19 cellular contexts compared by ENCODE assay signal in genomic region chr5:171478946-171479775, GRCh38. TPM values are rescaled to one million over a fixed set of nuclear protein-coding genes. Genes with fewer than 3 reads are reported as not detected.
"Had no signal": no experiment of that assay in that cellular context is flagged by ENCODE, and none has a peak within 500 bp of the region (broad histone marks: within the 10 kb centered on the region; RNA-seq: fewer than 3 reads in every experiment).

No MANE protein-coding gene starts in this region.

- DNase-seq: activated B cell treated with CpG ODN at 0.5 μM for 24 hours; activated CD4-positive, alpha-beta T cell treated with anti-CD3 and anti-CD28 coated beads for 4 hours; activated CD8-positive, alpha-beta memory T cell treated with anti-CD3 and anti-CD28 coated beads, Interleukin-2, amount 50 U/mL, for 4 hours; activated naive CD4-positive, alpha-beta T cell treated with anti-CD3 and anti-CD28 coated beads, Interleukin-2, amount 10 ng/mL, durations not matched to agents 7 days and 5 days; activated T-cell treated with anti-CD3 and anti-CD28 coated beads, Interleukin-2, amount 50 U/mL, for 4 hours; cortex of kidney; gastrocnemius medialis; head of caudate nucleus; immature natural killer cell; kidney glomerular epithelial cell; left ventricle myocardium inferior; naive thymus-derived CD4-positive, alpha-beta T cell; sigmoid colon; stimulated activated CD4-positive, alpha-beta T cell treated with anti-CD3 and anti-CD28 coated beads, Interleukin-4, amount 100 ng/mL, for 4 hours; stimulated activated naive B cell treated with anti-CD40 and anti-IgM and Interleukin-4, amounts not matched to agents 10 μg/mL and 1 μg/mL and 100 μg/mL, for 72 hours; T-helper 9 cell had no signal

- H3K27ac ChIP-seq: breast epithelium, gastrocnemius medialis, left ventricle myocardium inferior, neural progenitor cell, sigmoid colon, thoracic aorta had no signal

- H3K9ac ChIP-seq: neural progenitor cell had no signal

- H3K4me2 ChIP-seq: neural progenitor cell had no signal

- ATAC-seq: activated T-cell treated with anti-CD3 and anti-CD28 coated beads, Interleukin-2, amount 50 U/mL, for 4 hours; gastrocnemius medialis; naive thymus-derived CD4-positive, alpha-beta T cell had no signal

- H3K36me3 Mint-ChIP-seq: activated naive CD4-positive, alpha-beta T cell treated with anti-CD3 and anti-CD28 coated beads, Interleukin-2, amount 10 ng/mL, durations not matched to agents 7 days and 5 days; immature natural killer cell; neural progenitor cell; stimulated activated naive B cell treated with anti-CD40 and anti-IgM and Interleukin-4, amounts not matched to agents 10 μg/mL and 1 μg/mL and 100 μg/mL, for 72 hours had no signal

- H3K4me3 ChIP-seq: breast epithelium, gastrocnemius medialis, left ventricle myocardium inferior, neural progenitor cell, sigmoid colon, thoracic aorta had no signal

- H3K4me3 Mint-ChIP-seq: activated B cell treated with CpG ODN at 0.5 μM for 24 hours; activated naive CD4-positive, alpha-beta T cell treated with anti-CD3 and anti-CD28 coated beads, Interleukin-2, amount 10 ng/mL, durations not matched to agents 7 days and 5 days; activated T-cell treated with anti-CD3 and anti-CD28 coated beads, Interleukin-2, amount 50 U/mL, for 4 hours; neural progenitor cell; stimulated activated naive B cell treated with anti-CD40 and anti-IgM and Interleukin-4, amounts not matched to agents 10 μg/mL and 1 μg/mL and 100 μg/mL, for 72 hours had no signal

- H3K36me3 ChIP-seq: breast epithelium, gastrocnemius medialis, left ventricle myocardium inferior, neural progenitor cell, sigmoid colon, thoracic aorta had no signal

- H3K9me3 ChIP-seq: breast epithelium, gastrocnemius medialis, left ventricle myocardium inferior, sigmoid colon, thoracic aorta had no signal

- H2AFZ ChIP-seq: neural progenitor cell had no signal

- H3K9me3 Mint-ChIP-seq: activated B cell treated with CpG ODN at 0.5 μM for 24 hours; activated naive CD4-positive, alpha-beta T cell treated with anti-CD3 and anti-CD28 coated beads, Interleukin-2, amount 10 ng/mL, durations not matched to agents 7 days and 5 days; activated T-cell treated with anti-CD3 and anti-CD28 coated beads, Interleukin-2, amount 50 U/mL, for 4 hours; immature natural killer cell; neural progenitor cell had no signal

- H3K27ac Mint-ChIP-seq: activated B cell treated with CpG ODN at 0.5 μM for 24 hours; activated naive CD4-positive, alpha-beta T cell treated with anti-CD3 and anti-CD28 coated beads, Interleukin-2, amount 10 ng/mL, durations not matched to agents 7 days and 5 days; stimulated activated naive B cell treated with anti-CD40 and anti-IgM and Interleukin-4, amounts not matched to agents 10 μg/mL and 1 μg/mL and 100 μg/mL, for 72 hours had no signal

- H3K27me3 ChIP-seq: breast epithelium, gastrocnemius medialis, neural progenitor cell, sigmoid colon had no signal

- H3K4me1 ChIP-seq: breast epithelium, gastrocnemius medialis had no signal

RNA-seq across cellular contexts. Expression of gene FGF18, which starts 59.7 kb away (rescaled TPM):
- total RNA-seq: activated B cell treated with CpG ODN at 0.5 μM for 24 hours had no signal
- polyA plus RNA-seq: immature natural killer cell; naive thymus-derived CD4-positive, alpha-beta T cell had no signal
